Comparison of ENCODE assay signal across 1 cellular context in the genomic region with DNA sequence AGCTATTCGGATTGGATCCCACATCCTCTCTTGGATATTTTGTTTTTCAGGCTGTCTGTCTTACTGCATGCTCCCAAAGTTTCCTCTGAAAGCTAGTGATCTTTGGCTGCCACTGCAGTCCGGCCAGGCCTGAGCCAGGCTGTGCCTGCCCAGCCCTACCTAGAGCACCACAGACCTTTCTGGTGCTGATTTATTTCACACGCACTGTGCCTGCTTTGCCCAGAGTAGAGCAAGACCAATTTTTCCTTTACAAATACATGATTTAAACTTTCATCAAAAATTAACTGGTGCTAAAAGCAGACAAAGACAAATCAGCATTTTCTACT.
TF ChIP-seq lines count a peak whose summit lies in the region.

No MANE protein-coding gene starts in this region.

TF ChIP-seq in GM23338, 12 proteins besides CTCF, POLR2A, EP300 and RAD21 (continued from another document):
- TF ChIP-seq, protein P1, sequence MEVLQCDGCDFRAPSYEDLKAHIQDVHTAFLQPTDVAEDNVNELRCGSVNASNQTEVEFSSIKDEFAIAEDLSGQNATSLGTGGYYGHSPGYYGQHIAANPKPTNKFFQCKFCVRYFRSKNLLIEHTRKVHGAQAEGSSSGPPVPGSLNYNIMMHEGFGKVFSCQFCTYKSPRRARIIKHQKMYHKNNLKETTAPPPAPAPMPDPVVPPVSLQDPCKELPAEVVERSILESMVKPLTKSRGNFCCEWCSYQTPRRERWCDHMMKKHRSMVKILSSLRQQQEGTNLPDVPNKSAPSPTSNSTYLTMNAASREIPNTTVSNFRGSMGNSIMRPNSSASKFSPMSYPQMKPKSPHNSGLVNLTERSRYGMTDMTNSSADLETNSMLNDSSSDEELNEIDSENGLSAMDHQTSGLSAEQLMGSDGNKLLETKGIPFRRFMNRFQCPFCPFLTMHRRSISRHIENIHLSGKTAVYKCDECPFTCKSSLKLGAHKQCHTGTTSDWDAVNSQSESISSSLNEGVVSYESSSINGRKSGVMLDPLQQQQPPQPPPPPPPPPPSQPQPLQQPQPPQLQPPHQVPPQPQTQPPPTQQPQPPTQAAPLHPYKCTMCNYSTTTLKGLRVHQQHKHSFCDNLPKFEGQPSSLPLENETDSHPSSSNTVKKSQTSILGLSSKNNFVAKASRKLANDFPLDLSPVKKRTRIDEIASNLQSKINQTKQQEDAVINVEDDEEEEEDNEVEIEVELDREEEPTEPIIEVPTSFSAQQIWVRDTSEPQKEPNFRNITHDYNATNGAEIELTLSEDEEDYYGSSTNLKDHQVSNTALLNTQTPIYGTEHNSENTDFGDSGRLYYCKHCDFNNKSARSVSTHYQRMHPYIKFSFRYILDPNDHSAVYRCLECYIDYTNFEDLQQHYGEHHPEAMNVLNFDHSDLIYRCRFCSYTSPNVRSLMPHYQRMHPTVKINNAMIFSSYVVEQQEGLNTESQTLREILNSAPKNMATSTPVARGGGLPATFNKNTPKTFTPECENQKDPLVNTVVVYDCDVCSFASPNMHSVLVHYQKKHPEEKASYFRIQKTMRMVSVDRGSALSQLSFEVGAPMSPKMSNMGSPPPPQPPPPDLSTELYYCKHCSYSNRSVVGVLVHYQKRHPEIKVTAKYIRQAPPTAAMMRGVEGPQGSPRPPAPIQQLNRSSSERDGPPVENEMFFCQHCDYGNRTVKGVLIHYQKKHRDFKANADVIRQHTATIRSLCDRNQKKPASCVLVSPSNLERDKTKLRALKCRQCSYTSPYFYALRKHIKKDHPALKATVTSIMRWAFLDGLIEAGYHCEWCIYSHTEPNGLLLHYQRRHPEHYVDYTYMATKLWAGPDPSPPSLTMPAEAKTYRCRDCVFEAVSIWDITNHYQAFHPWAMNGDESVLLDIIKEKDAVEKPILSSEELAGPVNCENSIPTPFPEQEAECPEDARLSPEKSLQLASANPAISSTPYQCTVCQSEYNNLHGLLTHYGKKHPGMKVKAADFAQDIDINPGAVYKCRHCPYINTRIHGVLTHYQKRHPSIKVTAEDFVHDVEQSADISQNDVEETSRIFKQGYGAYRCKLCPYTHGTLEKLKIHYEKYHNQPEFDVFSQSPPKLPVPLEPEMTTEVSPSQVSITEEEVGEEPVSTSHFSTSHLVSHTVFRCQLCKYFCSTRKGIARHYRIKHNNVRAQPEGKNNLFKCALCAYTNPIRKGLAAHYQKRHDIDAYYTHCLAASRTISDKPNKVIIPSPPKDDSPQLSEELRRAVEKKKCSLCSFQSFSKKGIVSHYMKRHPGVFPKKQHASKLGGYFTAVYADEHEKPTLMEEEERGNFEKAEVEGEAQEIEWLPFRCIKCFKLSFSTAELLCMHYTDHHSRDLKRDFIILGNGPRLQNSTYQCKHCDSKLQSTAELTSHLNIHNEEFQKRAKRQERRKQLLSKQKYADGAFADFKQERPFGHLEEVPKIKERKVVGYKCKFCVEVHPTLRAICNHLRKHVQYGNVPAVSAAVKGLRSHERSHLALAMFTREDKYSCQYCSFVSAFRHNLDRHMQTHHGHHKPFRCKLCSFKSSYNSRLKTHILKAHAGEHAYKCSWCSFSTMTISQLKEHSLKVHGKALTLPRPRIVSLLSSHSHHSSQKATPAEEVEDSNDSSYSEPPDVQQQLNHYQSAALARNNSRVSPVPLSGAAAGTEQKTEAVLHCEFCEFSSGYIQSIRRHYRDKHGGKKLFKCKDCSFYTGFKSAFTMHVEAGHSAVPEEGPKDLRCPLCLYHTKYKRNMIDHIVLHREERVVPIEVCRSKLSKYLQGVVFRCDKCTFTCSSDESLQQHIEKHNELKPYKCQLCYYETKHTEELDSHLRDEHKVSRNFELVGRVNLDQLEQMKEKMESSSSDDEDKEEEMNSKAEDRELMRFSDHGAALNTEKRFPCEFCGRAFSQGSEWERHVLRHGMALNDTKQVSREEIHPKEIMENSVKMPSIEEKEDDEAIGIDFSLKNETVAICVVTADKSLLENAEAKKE (CRISPR knock-in tag; IDR thresholded peaks at IDR 0.05), result no peak
